In the genomic region with DNA sequence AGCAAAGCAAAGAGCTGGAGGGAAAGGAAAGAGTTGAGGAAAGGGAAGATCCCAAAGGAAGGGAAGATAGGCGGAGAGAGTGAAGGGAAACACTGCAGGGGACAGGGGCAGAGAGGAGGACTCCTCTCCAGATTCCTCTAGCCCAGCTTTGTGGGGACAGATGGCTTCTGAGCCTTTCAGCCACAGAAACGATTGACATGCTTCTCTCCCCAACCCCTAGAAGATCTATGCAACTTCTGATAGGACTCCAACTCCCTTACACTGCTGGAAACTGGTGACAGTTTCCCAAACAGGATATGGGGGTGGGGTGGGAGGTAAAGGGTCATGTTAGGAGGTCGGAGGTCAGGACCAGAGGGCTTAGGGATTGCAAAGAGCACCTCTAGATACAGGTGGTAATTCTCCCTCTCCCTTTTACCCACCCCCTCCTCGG, we compare ENCODE assay signal across 15 cellular contexts. TPM values are rescaled to one million over a fixed set of nuclear protein-coding genes. Genes with fewer than 3 reads are reported as not detected.
DNase-seq lines count a peak whose midpoint lies in the region; ATAC-seq and TF ChIP-seq lines count a peak whose summit lies in the region.
"Had no signal": no experiment of that assay in that cellular context is flagged by ENCODE, and none has a peak within 500 bp of the region (broad histone marks: within the 10 kb centered on the region; RNA-seq: fewer than 3 reads in every experiment).

No MANE protein-coding gene starts in this region.

- POLR2A ChIA-PET in activated CD4-positive, alpha-beta T cell treated with anti-CD3 and anti-CD28 coated beads, Interleukin-2, amount 10 ng/mL, durations not matched to agents 7 days and 5 days (lab: Charles Lee), result no interaction called here
- POLR2A ChIA-PET in activated CD4-positive, alpha-beta T cell treated with anti-CD3 and anti-CD28 coated beads for 36 hours (lab: Charles Lee), result no interaction called here

- intact Hi-C loops in activated CD4-positive, alpha-beta T cell treated with anti-CD3 and anti-CD28 coated beads for 36 hours (cut with DNase I, micrococcal nuclease), result no loop called here

- peaks cover 5% of the 10 kb centered on the region in 2 donors for H3K4me1 ChIP-seq in duodenal mucosa (ENCODE audit: control insufficient read depth in 1 of 2, insufficient read depth in 2 of 2, low read length in 2 of 2)
- H3K4me1 ChIP-seq in muscle layer of colon (ENCODE audit: insufficient read depth, low read length), result peaks cover 7% of the 10 kb centered on the region
- peaks cover 0 to 26% (median 3%) of the 10 kb centered on the region in 4 donors for H3K4me1 ChIP-seq in tibial nerve
- H3K4me1 ChIP-seq: adrenal gland, tibial artery had no signal

- no peak overlapping the region for H3K4me3 Mint-ChIP-seq in activated CD4-positive, alpha-beta T cell treated with anti-CD3 and anti-CD28 coated beads, Interleukin-2, amount 10 ng/mL, durations not matched to agents 7 days and 5 days
- H3K4me3 Mint-ChIP-seq in activated CD4-positive, alpha-beta T cell treated with anti-CD3 and anti-CD28 coated beads for 36 hours, result no peak overlapping the region

- H3K27ac Mint-ChIP-seq in activated CD4-positive, alpha-beta T cell treated with anti-CD3 and anti-CD28 coated beads, Interleukin-2, amount 10 ng/mL, durations not matched to agents 7 days and 5 days, result peak overlapping the region; percentile 50
- H3K27ac Mint-ChIP-seq in activated CD4-positive, alpha-beta T cell treated with anti-CD3 and anti-CD28 coated beads for 36 hours, result no peak overlapping the region

- H3K36me3 Mint-ChIP-seq in activated CD4-positive, alpha-beta T cell treated with anti-CD3 and anti-CD28 coated beads, Interleukin-2, amount 10 ng/mL, durations not matched to agents 7 days and 5 days (ENCODE audit: low read depth), result no peaks in the 10 kb centered on the region
- H3K36me3 Mint-ChIP-seq in activated CD4-positive, alpha-beta T cell treated with anti-CD3 and anti-CD28 coated beads for 36 hours (ENCODE audit: low read depth), result no peaks in the 10 kb centered on the region

- H3K27me3 ChIP-seq in duodenal mucosa (ENCODE audit: control insufficient read depth in 1 of 2, insufficient read depth in 2 of 2, low read length in 2 of 2) (no peaks in the 10 kb centered on the region), muscle layer of colon (ENCODE audit: control insufficient read depth in 1 of 2, insufficient read depth in 2 of 2, low read length in 2 of 2) (no peaks in the 10 kb centered on the region), tibial nerve (no peaks in the 10 kb centered on the region)
- H3K27me3 ChIP-seq: adrenal gland had no signal

- TF ChIP-seq POLR2A in tibial nerve (IDR thresholded peaks at IDR 0.05), result no peak

- CTCF ChIA-PET in activated CD4-positive, alpha-beta T cell treated with anti-CD3 and anti-CD28 coated beads, Interleukin-2, amount 10 ng/mL, durations not matched to agents 7 days and 5 days (lab: Charles Lee), result interaction anchor here (1.4 to 2.9 kb wide), 2 partner anchors 9 to 15 kb away, joined by 6 to 14 read pairs; no protein-coding TSS in a partner anchor
- CTCF ChIA-PET in activated CD4-positive, alpha-beta T cell treated with anti-CD3 and anti-CD28 coated beads for 36 hours (lab: Charles Lee), result interaction anchor here (1.2 to 2.0 kb wide), 2 partner anchors 9 to 53 kb away, joined by 3 to 7 read pairs; no protein-coding TSS in a partner anchor

- WGBS in tibial nerve, 2 donors, result 48 to 53% methylated on average over 4 of the region's 4 CpGs

- peak overlapping the region; percentile 43 to 67 for H3K4me3 ChIP-seq in duodenal mucosa (ENCODE audit: low read depth in 1 of 2, low read length in 2 of 2)
- H3K4me3 ChIP-seq in muscle layer of colon (ENCODE audit: low read depth in 1 of 2, low read length in 2 of 2), result peak overlapping the region in 1 of 2 donors; percentile 68
- peak overlapping the region in 3 of 4 donors; percentile 41 to 58 (median 49) for H3K4me3 ChIP-seq in tibial nerve

- ATAC-seq in activated CD4-positive, alpha-beta T cell treated with anti-CD3 and anti-CD28 coated beads for 36 hours, result no peak
- ATAC-seq in HG03175 (IDR thresholded peaks at IDR 0.05; ENCODE audit: unreplicated experiment) (no peak), HG03039 (IDR thresholded peaks at IDR 0.05; ENCODE audit: unreplicated experiment) (no peak), HG03139 (IDR thresholded peaks at IDR 0.05; ENCODE audit: unreplicated experiment) (no peak)

- H3K27ac ChIP-seq in duodenal mucosa (ENCODE audit: low read depth, low read length) (no peak overlapping the region), muscle layer of colon (ENCODE audit: low read depth, low read length) (no peak overlapping the region), tibial nerve (peak overlapping the region in 1 of 4 donors; percentile 69)
- H3K27ac ChIP-seq: tibial artery had no signal

- TF ChIP-seq EP300 in tibial nerve (IDR thresholded peaks at IDR 0.05), result no peak

- DNase-seq in activated CD4-positive, alpha-beta T cell treated with anti-CD3 and anti-CD28 coated beads, Interleukin-2, amount 10 ng/mL, durations not matched to agents 7 days and 5 days, result no peak
- DNase-seq in activated CD4-positive, alpha-beta T cell treated with anti-CD3 and anti-CD28 coated beads for 36 hours, result no peak
- no peak for DNase-seq in tibial nerve (ENCODE audit: low spot score in 2 of 2)
- DNase-seq: adrenal gland; effector CD4-positive, alpha-beta T cell; NCI-H1105; NCI-H510A; RPMI8226; tibial artery had no signal

- TF ChIP-seq CTCF in tibial nerve (IDR thresholded peaks at IDR 0.05), result no peak

- H3K36me3 ChIP-seq in duodenal mucosa (ENCODE audit: control insufficient read depth in 1 of 2, insufficient read depth in 2 of 2, low read length in 2 of 2), result peaks cover 7 to 12% of the 10 kb centered on the region in 2 donors
- H3K36me3 ChIP-seq in muscle layer of colon (ENCODE audit: insufficient read depth, low read length), result no peaks in the 10 kb centered on the region
- H3K36me3 ChIP-seq in tibial nerve, result no peaks in the 10 kb centered on the region
- H3K36me3 ChIP-seq: adrenal gland, tibial artery had no signal

- H3K9me3 Mint-ChIP-seq in activated CD4-positive, alpha-beta T cell treated with anti-CD3 and anti-CD28 coated beads, Interleukin-2, amount 10 ng/mL, durations not matched to agents 7 days and 5 days, result no peaks in the 10 kb centered on the region
- H3K9me3 Mint-ChIP-seq in activated CD4-positive, alpha-beta T cell treated with anti-CD3 and anti-CD28 coated beads for 36 hours (ENCODE audit: low read depth), result no peaks in the 10 kb centered on the region

- H3K27me3 Mint-ChIP-seq in activated CD4-positive, alpha-beta T cell treated with anti-CD3 and anti-CD28 coated beads, Interleukin-2, amount 10 ng/mL, durations not matched to agents 7 days and 5 days, result peaks cover 35% of the 10 kb centered on the region
- peaks cover 5% of the 10 kb centered on the region for H3K27me3 Mint-ChIP-seq in activated CD4-positive, alpha-beta T cell treated with anti-CD3 and anti-CD28 coated beads for 36 hours

- H3K4me1 Mint-ChIP-seq in activated CD4-positive, alpha-beta T cell treated with anti-CD3 and anti-CD28 coated beads, Interleukin-2, amount 10 ng/mL, durations not matched to agents 7 days and 5 days, result peaks cover 3% of the 10 kb centered on the region
- H3K4me1 Mint-ChIP-seq in activated CD4-positive, alpha-beta T cell treated with anti-CD3 and anti-CD28 coated beads for 36 hours, result no peaks in the 10 kb centered on the region

- peak overlapping the region in 1 of 2 donors; percentile 39 for H3K9ac ChIP-seq in duodenal mucosa (ENCODE audit: low read depth in 1 of 2, low read length in 2 of 2)
- H3K9ac ChIP-seq in muscle layer of colon (ENCODE audit: low read length), result peak overlapping the region; percentile 40

- H3K9me3 ChIP-seq in duodenal mucosa (ENCODE audit: control insufficient read depth in 1 of 2, low read length in 2 of 2) (no peaks in the 10 kb centered on the region), muscle layer of colon (ENCODE audit: low read length) (no peaks in the 10 kb centered on the region), tibial nerve (no peaks in the 10 kb centered on the region)
- H3K9me3 ChIP-seq: adrenal gland, tibial artery had no signal

RNA-seq across cellular contexts. Expression of gene MEX3A, which starts 6.5 kb away (rescaled TPM):
- under 1 TPM; 0.02 to 0.05 TPM for total RNA-seq in activated CD4-positive, alpha-beta T cell treated with anti-CD3 and anti-CD28 coated beads, Interleukin-2, amount 10 ng/mL, durations not matched to agents 7 days and 5 days
- under 1 TPM; 0.48 to 0.79 TPM for total RNA-seq in activated CD4-positive, alpha-beta T cell treated with anti-CD3 and anti-CD28 coated beads for 36 hours
- total RNA-seq in tibial nerve, result 1 to 10 TPM in 1 of 4 donors, under 1 TPM in 3; under 0.01 to 1.2 (median 0.43) TPM

RNA-seq across cellular contexts. Expression of gene RAB25, which starts 14.8 kb away (rescaled TPM):
- under 1 TPM in 1 of 2 experiments, not detected in 1; 0.50 TPM for total RNA-seq in activated CD4-positive, alpha-beta T cell treated with anti-CD3 and anti-CD28 coated beads, Interleukin-2, amount 10 ng/mL, durations not matched to agents 7 days and 5 days
- under 1 TPM; 0.46 to 0.77 TPM for total RNA-seq in activated CD4-positive, alpha-beta T cell treated with anti-CD3 and anti-CD28 coated beads for 36 hours
- not detected for total RNA-seq in tibial nerve
- total RNA-seq: sciatic nerve had no signal

RNA-seq across cellular contexts. Expression of gene LAMTOR2, which starts 21.2 kb away (rescaled TPM):
- total RNA-seq in activated CD4-positive, alpha-beta T cell treated with anti-CD3 and anti-CD28 coated beads, Interleukin-2, amount 10 ng/mL, durations not matched to agents 7 days and 5 days, result 10 to 100 TPM; 41.3 to 61.0 TPM
- total RNA-seq in activated CD4-positive, alpha-beta T cell treated with anti-CD3 and anti-CD28 coated beads for 36 hours, result 10 to 100 TPM; 26.1 to 50.3 TPM
- total RNA-seq in tibial nerve, result 10 to 100 TPM; 32.6 to 51.8 (median 47.8) TPM

RNA-seq across cellular contexts. Expression of gene UBQLN4, which starts 22.2 kb away (rescaled TPM):
- total RNA-seq in activated CD4-positive, alpha-beta T cell treated with anti-CD3 and anti-CD28 coated beads, Interleukin-2, amount 10 ng/mL, durations not matched to agents 7 days and 5 days, result 10 to 100 TPM; 30.8 to 34.0 TPM
- 10 to 100 TPM; 34.5 to 49.0 TPM for total RNA-seq in activated CD4-positive, alpha-beta T cell treated with anti-CD3 and anti-CD28 coated beads for 36 hours
- total RNA-seq in tibial nerve, result 10 to 100 TPM; 19.5 to 32.1 (median 22.8) TPM

RNA-seq across cellular contexts. Expression of gene LMNA, which starts 38.7 kb away (rescaled TPM):
- total RNA-seq in activated CD4-positive, alpha-beta T cell treated with anti-CD3 and anti-CD28 coated beads, Interleukin-2, amount 10 ng/mL, durations not matched to agents 7 days and 5 days, result 10 to 100 TPM; 38.3 to 43.5 TPM
- 100 to 1,000 TPM; 184 to 218 TPM for total RNA-seq in activated CD4-positive, alpha-beta T cell treated with anti-CD3 and anti-CD28 coated beads for 36 hours
- total RNA-seq in tibial nerve, result 100 to 1,000 TPM; 371 to 501 (median 419) TPM
